ENCODE assay signal across 2 cellular contexts in genomic region chr1:203075249-203076030, GRCh38.
TF ChIP-seq lines count a peak whose summit lies in the region.

No MANE protein-coding gene starts in this region.

TF ChIP-seq in HepG2, 621 proteins besides CTCF, POLR2A, EP300 and RAD21:
- TF ChIP-seq DNMT3B (CRISPR knock-in tag; conservative IDR thresholded peaks at IDR 0.05) (no peak), SIN3A (IDR thresholded peaks at IDR 0.05; ENCODE audit: borderline replicate concordance, low read depth, low read length) (no peak), ZNF446 (CRISPR knock-in tag; IDR thresholded peaks at IDR 0.05) (no peak), ZNF776 (CRISPR knock-in tag; IDR thresholded peaks at IDR 0.05) (no peak), TEF (CRISPR knock-in tag; IDR thresholded peaks at IDR 0.05) (no peak), ZNF451 (CRISPR knock-in tag; IDR thresholded peaks at IDR 0.05) (no peak), HHEX (CRISPR knock-in tag; IDR thresholded peaks at IDR 0.05) (no peak), ZSCAN29 (CRISPR knock-in tag; conservative IDR thresholded peaks at IDR 0.05) (no peak), NFKBIZ (CRISPR knock-in tag; IDR thresholded peaks at IDR 0.05) (no peak), ZSCAN12 (CRISPR knock-in tag; IDR thresholded peaks at IDR 0.05) (no peak)

TF ChIP-seq in neural cell, 6 proteins besides CTCF, POLR2A, EP300 and RAD21:
- no peak for TF ChIP-seq MXI1 (conservative IDR thresholded peaks at IDR 0.05; ENCODE audit: poor library complexity, severe bottlenecking)
- no peak for TF ChIP-seq POLR2AphosphoS5 (IDR thresholded peaks at IDR 0.05)
- no peak for TF ChIP-seq SMC3 (conservative IDR thresholded peaks at IDR 0.05; ENCODE audit: poor library complexity)
- TF ChIP-seq EZH2 (IDR thresholded peaks at IDR 0.05; ENCODE audit: borderline replicate concordance, insufficient read depth, low read length, poor library complexity, severe bottlenecking), result no peak
- no peak for TF ChIP-seq TAF1 (IDR thresholded peaks at IDR 0.05; ENCODE audit: low read depth)
- TF ChIP-seq REST (IDR thresholded peaks at IDR 0.05; ENCODE audit: borderline replicate concordance), result no peak
